In the genomic region with DNA sequence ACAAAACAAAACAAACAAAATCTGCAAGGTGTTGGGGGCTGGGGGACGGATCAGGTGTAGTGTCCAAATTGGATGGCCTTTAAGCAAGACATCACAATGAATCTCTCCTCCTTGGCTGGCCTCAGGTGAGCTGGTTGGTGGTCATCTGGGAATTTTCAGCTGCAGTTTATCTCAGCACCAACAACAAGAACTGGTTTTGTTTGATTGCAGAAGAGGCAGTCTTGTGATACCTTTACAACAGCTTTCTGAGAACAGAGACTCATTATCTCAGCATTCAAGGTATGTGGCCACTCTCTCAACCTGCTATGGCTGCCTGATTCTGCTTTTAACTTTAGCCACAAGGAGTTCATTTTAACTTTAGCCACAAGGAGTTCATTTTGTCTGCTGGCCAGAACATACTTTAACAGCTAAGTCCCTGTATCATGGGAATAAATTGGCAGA, we compare ENCODE assay signal across 11 cellular contexts.
DNase-seq lines count a peak whose midpoint lies in the region; ATAC-seq and TF ChIP-seq lines count a peak whose summit lies in the region.
"Had no signal": no experiment of that assay in that cellular context is flagged by ENCODE, and none has a peak within 500 bp of the region (broad histone marks: within the 10 kb centered on the region; RNA-seq: fewer than 3 reads in every experiment).

No MANE protein-coding gene starts in this region.

- H3K9me3 Mint-ChIP-seq in type B pancreatic cell: no peaks in the 10 kb centered on the region
- H3K9me3 Mint-ChIP-seq: activated naive CD4-positive, alpha-beta T cell treated with anti-CD3 and anti-CD28 coated beads, Interleukin-2, amount 50 U/mL, for 24 hours had no signal

- H3K4me1 Mint-ChIP-seq in type B pancreatic cell (ENCODE audit: unreplicated experiment): no peaks in the 10 kb centered on the region
- H3K4me1 Mint-ChIP-seq: activated naive CD4-positive, alpha-beta T cell treated with anti-CD3 and anti-CD28 coated beads, Interleukin-2, amount 50 U/mL, for 24 hours; naive thymus-derived CD4-positive, alpha-beta T cell had no signal

- peak; percentile 61 for DNase-seq in choroid plexus epithelial cell (ENCODE audit: low read depth)
- no peak for DNase-seq in type B pancreatic cell (ENCODE audit: extremely low spot score, unreplicated experiment)
- DNase-seq in D341Med (ENCODE audit: low spot score): no peak
- DNase-seq in NCI-H2081 treated with DMSO at 0.1 percent for 48 hours (lab: John Stamatoyannopoulos, UW): no peak
- DNase-seq in NCI-H748 treated with DMSO at 0.1 percent for 48 hours (lab: John Stamatoyannopoulos, UW): no peak
- DNase-seq: naive thymus-derived CD4-positive, alpha-beta T cell; NCI-H446 treated with DMSO at 0.1 percent for 48 hours had no signal

- no peaks in the 10 kb centered on the region for H3K27me3 Mint-ChIP-seq in type B pancreatic cell
- H3K27me3 Mint-ChIP-seq: activated naive CD4-positive, alpha-beta T cell treated with anti-CD3 and anti-CD28 coated beads, Interleukin-2, amount 50 U/mL, for 24 hours; naive thymus-derived CD4-positive, alpha-beta T cell had no signal

- no peaks in the 10 kb centered on the region for H3K36me3 Mint-ChIP-seq in type B pancreatic cell
- H3K36me3 Mint-ChIP-seq: activated naive CD4-positive, alpha-beta T cell treated with anti-CD3 and anti-CD28 coated beads, Interleukin-2, amount 50 U/mL, for 24 hours; naive thymus-derived CD4-positive, alpha-beta T cell had no signal

- ATAC-seq in GM21367 (IDR thresholded peaks at IDR 0.05; ENCODE audit: unreplicated experiment) (peak; percentile 41), HG03432 (IDR thresholded peaks at IDR 0.05; ENCODE audit: unreplicated experiment) (peak; percentile 78)
- ATAC-seq: naive thymus-derived CD4-positive, alpha-beta T cell; Right ventricle myocardium inferior had no signal

- no peak overlapping the region for H3K4me3 Mint-ChIP-seq in type B pancreatic cell
- H3K4me3 Mint-ChIP-seq: activated naive CD4-positive, alpha-beta T cell treated with anti-CD3 and anti-CD28 coated beads, Interleukin-2, amount 50 U/mL, for 24 hours; naive thymus-derived CD4-positive, alpha-beta T cell had no signal

- no peak overlapping the region for H3K4me3 ChIP-seq in choroid plexus epithelial cell (ENCODE audit: low read depth, low read length)

- H3K27ac Mint-ChIP-seq in type B pancreatic cell: peak overlapping the region; percentile 36
- H3K27ac Mint-ChIP-seq: activated naive CD4-positive, alpha-beta T cell treated with anti-CD3 and anti-CD28 coated beads, Interleukin-2, amount 50 U/mL, for 24 hours; naive thymus-derived CD4-positive, alpha-beta T cell had no signal

- peak; percentile 21 for TF ChIP-seq CTCF in choroid plexus epithelial cell (conservative IDR thresholded peaks at IDR 0.05; ENCODE audit: low read depth, low read length)
- no peak for TF ChIP-seq CTCF in type B pancreatic cell (conservative IDR thresholded peaks at IDR 0.05)
